In the genomic region with DNA sequence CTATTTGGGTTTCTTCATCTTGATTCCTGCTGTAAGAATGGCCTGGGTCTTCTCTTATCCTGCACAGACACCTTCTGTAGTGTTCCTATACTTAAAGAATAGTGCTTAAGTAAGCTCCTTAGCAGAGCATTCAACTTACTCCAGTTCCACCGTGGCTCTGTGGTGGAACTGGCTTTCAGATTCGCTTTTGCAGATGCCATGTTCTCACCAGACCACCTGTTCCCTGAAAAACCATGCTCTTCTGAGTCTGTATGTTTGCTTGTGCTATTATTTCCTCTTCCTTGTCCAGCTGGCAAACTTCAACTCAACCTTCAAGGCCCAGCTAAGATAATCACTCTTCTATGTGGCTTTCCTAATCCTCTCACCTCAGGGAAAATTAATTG, we compare ENCODE assay signal across 8 cellular contexts. TPM values are rescaled to one million over a fixed set of nuclear protein-coding genes. Genes with fewer than 3 reads are reported as not detected.
A peak's percentile ranks its signal among the peaks of the same experiment; 100 is the strongest.
DNase-seq lines count a peak whose midpoint lies in the region; ATAC-seq and TF ChIP-seq lines count a peak whose summit lies in the region.

No MANE protein-coding gene starts in this region.

- H3K4me2 ChIP-seq in skeletal muscle satellite cell (ENCODE audit: low read length): peak overlapping the region; percentile 75

- no peak for TF ChIP-seq CTCF in GM10266 (IDR thresholded peaks at IDR 0.05; ENCODE audit: control insufficient read depth, insufficient read depth, low read depth, missing control alignments)
- no peak for TF ChIP-seq CTCF in Caco-2 (IDR thresholded peaks at IDR 0.05; ENCODE audit: insufficient read depth in 1 of 2, low read depth in 1 of 2, low read length in 1 of 2, severe bottlenecking in 1 of 2, unreplicated experiment in 1 of 2)

- H3K27me3 Mint-ChIP-seq in Caco-2 (ENCODE audit: insufficient read depth, unreplicated experiment): no peaks in the 10 kb centered on the region

- H3K36me3 ChIP-seq in skeletal muscle satellite cell (ENCODE audit: insufficient read depth, low read length) (peaks cover 5% of the 10 kb centered on the region), Caco-2 (ENCODE audit: control insufficient read depth, insufficient read depth, low read length) (no peaks in the 10 kb centered on the region)

- H3K4me1 Mint-ChIP-seq in Caco-2 (ENCODE audit: low read depth, unreplicated experiment): peaks cover 8% of the 10 kb centered on the region

- POLR2A ChIA-PET in Caco-2 (lab: Charles Lee): no interaction called here

- H3K9ac ChIP-seq in skeletal muscle satellite cell (ENCODE audit: low read depth, low read length): peak overlapping the region; percentile 59

- peak overlapping the region; percentile 53 for H3K4me3 ChIP-seq in skeletal muscle satellite cell (ENCODE audit: low read length)
- no peak overlapping the region for H3K4me3 ChIP-seq in Caco-2 (ENCODE audit: low read depth, low read length)

- H3K9me3 ChIP-seq in skeletal muscle satellite cell (replicated peaks; ENCODE audit: low read length): no peaks in the 10 kb centered on the region
- no peaks in the 10 kb centered on the region for H3K9me3 ChIP-seq in Caco-2

- peaks cover 16% of the 10 kb centered on the region for H3K36me3 Mint-ChIP-seq in Caco-2 (ENCODE audit: insufficient read depth, unreplicated experiment)

- peak overlapping the region; percentile 43 for H3K27ac ChIP-seq in epithelial cell of prostate

- intact Hi-C loops in Caco-2 (cut with micrococcal nuclease; ENCODE audit: unreplicated experiment): no loop called here

- peak; percentile 52 for DNase-seq in GM10266 (ENCODE audit: extremely low spot score)
- peak; percentile 69 for DNase-seq in NCI-H82 treated with DMSO at 0.1 percent for 48 hours (lab: John Stamatoyannopoulos, UW; ENCODE audit: unreplicated experiment)
- no peak for DNase-seq in epithelial cell of prostate (ENCODE audit: low read depth, low spot score)
- DNase-seq in EL: no peak
- no peak for DNase-seq in glomerular visceral epithelial cell (ENCODE audit: extremely low spot score)
- no peak for DNase-seq in Caco-2

- CTCF ChIA-PET in Caco-2 (lab: Charles Lee): no interaction called here

- H3K27me3 ChIP-seq in skeletal muscle satellite cell (ENCODE audit: control insufficient read depth, insufficient read depth, low read length): no peaks in the 10 kb centered on the region
- H3K27me3 ChIP-seq in Caco-2 (replicated peaks; ENCODE audit: control insufficient read depth, insufficient read depth, low read length): no peaks in the 10 kb centered on the region

- H3K4me3 Mint-ChIP-seq in Caco-2 (ENCODE audit: unreplicated experiment): no peak overlapping the region

- H3K4me1 ChIP-seq in skeletal muscle satellite cell (ENCODE audit: control insufficient read depth, insufficient read depth, low read length) (peaks cover 33% of the 10 kb centered on the region), Caco-2 (peaks cover 8% of the 10 kb centered on the region; the same call in 1 of the 2 replicates)

- H3K9me3 Mint-ChIP-seq in Caco-2 (ENCODE audit: unreplicated experiment): no peaks in the 10 kb centered on the region

- BruUV-seq in Caco-2 (replicated peaks; lab: Mats Ljungman, UMichigan): no TSS peak

- ATAC-seq in GM21576 (IDR thresholded peaks at IDR 0.05; ENCODE audit: unreplicated experiment): no peak

- no peak overlapping the region for H3K27ac Mint-ChIP-seq in Caco-2 (ENCODE audit: unreplicated experiment)

RNA-seq across cellular contexts. Expression of a gene that starts 4.9 kb away (rescaled TPM):
- 33.5 and 36.7 TPM in 2 replicates for total RNA-seq in skeletal muscle satellite cell (2012; rRNA removed)
- 75.0 and 82.4 TPM in 2 replicates for total RNA-seq in Caco-2 (2022)

Comparison
In these comparisons a context has a peak if more than half of its experiments do, and no peak if none do; other contexts are left out.
1. DNase-seq: peak in GM10266 (single experiment) and NCI-H82 treated with DMSO at 0.1 percent for 48 hours (single experiment); none in epithelial cell of prostate (single experiment), EL (single experiment), glomerular visceral epithelial cell (single experiment) and Caco-2 (0 of 2).